Comparison of ENCODE assay signal across 8 cellular contexts in genomic region chr6:128731249-128732165, GRCh38.
DNase-seq lines count a peak whose midpoint lies in the region; ATAC-seq and TF ChIP-seq lines count a peak whose summit lies in the region.
"Had no signal": no experiment of that assay in that cellular context is flagged by ENCODE, and none has a peak within 500 bp of the region (broad histone marks: within the 10 kb centered on the region; RNA-seq: fewer than 3 reads in every experiment).

No MANE protein-coding gene starts in this region.

- POLR2A ChIA-PET in PC-9 (lab: Charles Lee; ENCODE audit: unreplicated experiment) = no interaction called here

- ATAC-seq in HG03439 (IDR thresholded peaks at IDR 0.05; ENCODE audit: unreplicated experiment) (peak; percentile 59), psoas muscle (peak in 2 of 4 donors; percentile 46 to 61)
- ATAC-seq: naive thymus-derived CD8-positive, alpha-beta T cell had no signal

- H3K36me3 ChIP-seq in PC-9 (ENCODE audit: low read depth) = no peaks in the 10 kb centered on the region
- no peaks in the 10 kb centered on the region for H3K36me3 ChIP-seq in psoas muscle (ENCODE audit: insufficient read depth in 1 of 2, low read depth in 1 of 2)

- TF ChIP-seq CTCF in GM12874 (IDR thresholded peaks at IDR 0.05; ENCODE audit: insufficient read depth, low read depth, low read length) (peak; percentile 55), PC-9 (conservative IDR thresholded peaks at IDR 0.05) (peak; percentile 86), fibroblast of the aortic adventitia (IDR thresholded peaks at IDR 0.05; ENCODE audit: insufficient read depth, low read length) (peak; percentile 66), psoas muscle (IDR thresholded peaks at IDR 0.05) (peak; percentile 46)

- intact Hi-C loops in PC-9 (cut with micrococcal nuclease; ENCODE audit: unreplicated experiment) (loop anchor here (1.0 to 10.0 kb wide), 7 partner anchors 161 to 1289 kb away; partner anchors contain the start of gene PTPRK), psoas muscle (cut with DNase I) (loop anchor here in 1 of 2 donors (5.0 to 10.0 kb wide), 2 partner anchors 877 to 994 kb away; no protein-coding TSS in a partner anchor)

- H3K9me3 ChIP-seq in PC-9 (ENCODE audit: insufficient read depth, low read depth) = no peaks in the 10 kb centered on the region
- H3K9me3 ChIP-seq in psoas muscle = no peaks in the 10 kb centered on the region

- H3K27ac ChIP-seq in PC-9 (no peak overlapping the region), psoas muscle (no peak overlapping the region)

- H3K9me2 ChIP-seq in PC-9 (ENCODE audit: insufficient read depth) = no peaks in the 10 kb centered on the region

- 78 to 89% (median 81%) methylated on average over 2 of the region's 2 CpGs for WGBS in psoas muscle, 3 donors

- no peak overlapping the region for H3K4me2 ChIP-seq in PC-9

- BruUV-seq in PC-9 (replicated peaks; lab: Mats Ljungman, UMichigan) = no TSS peak

- H3K4me3 ChIP-seq in PC-9 = no peak overlapping the region
- H3K4me3 ChIP-seq in fibroblast of the aortic adventitia (ENCODE audit: low read depth, low read length) = no peak overlapping the region
- H3K4me3 ChIP-seq in psoas muscle = no peak overlapping the region

- DNase-seq in PC-9 (peak; percentile 22 to 63), fibroblast of the aortic adventitia (ENCODE audit: low read depth) (peak; percentile 88), psoas muscle (no peak), NCI-H2029 (lab: John Stamatoyannopoulos, UW) (no peak), 8988T (no peak)

- no peaks in the 10 kb centered on the region for H3F3A ChIP-seq in PC-9 (ENCODE audit: insufficient read depth, low read depth)

- H3K4me1 ChIP-seq in PC-9 (replicated peaks; ENCODE audit: insufficient read depth) (no peaks in the 10 kb centered on the region), psoas muscle (no peaks in the 10 kb centered on the region)

- no peaks in the 10 kb centered on the region for H4K20me1 ChIP-seq in PC-9 (ENCODE audit: insufficient read depth)

- H3K79me2 ChIP-seq in PC-9 (ENCODE audit: low read depth) = no peaks in the 10 kb centered on the region

- no peak overlapping the region for H2AFZ ChIP-seq in PC-9

- H3K27me3 ChIP-seq in PC-9 (ENCODE audit: insufficient read depth, low read depth) (no peaks in the 10 kb centered on the region), psoas muscle (ENCODE audit: insufficient read depth in 3 of 3, low read length in 2 of 3) (no peaks in the 10 kb centered on the region)

- CTCF ChIA-PET in PC-9 (lab: Charles Lee) = interaction anchor here (0.6 to 1.1 kb wide), 2 partner anchors 215 to 994 kb away, joined by 3 read pairs; no protein-coding TSS in a partner anchor

Comparison
In these comparisons a context has a peak if more than half of its experiments do, and no peak if none do; other contexts are left out.
1. DNase-seq: peak in PC-9 (2 of 2) and fibroblast of the aortic adventitia (single experiment); none in psoas muscle (0 of 2), NCI-H2029 (single experiment) and 8988T (single experiment).
2. Peak in every context shown above with its lines, with median percentiles within 50 percentile points of each other: CTCF ChIP-seq.